8 cellular contexts compared by ENCODE assay signal in genomic region chr3:36700537-36701248, GRCh38.
A peak's percentile ranks its signal among the peaks of the same experiment; 100 is the strongest.
DNase-seq lines count a peak whose midpoint lies in the region; ATAC-seq and TF ChIP-seq lines count a peak whose summit lies in the region.

No MANE protein-coding gene starts in this region.

- H3K9ac ChIP-seq in mammary epithelial cell (ENCODE audit: insufficient read depth, low read length), result no peak overlapping the region

- POLR2A ChIA-PET in AG04450 (lab: Yijun Ruan, JAX), result no interaction called here

- peaks cover 20% of the 10 kb centered on the region for H3K4me1 ChIP-seq in mammary epithelial cell (ENCODE audit: insufficient read depth, low read length)

- ATAC-seq in HG02642 (IDR thresholded peaks at IDR 0.05; ENCODE audit: poor library complexity, unreplicated experiment), result peak; percentile 85

- no TSS peak for BruUV-seq in mammary epithelial cell (replicated peaks; lab: Mats Ljungman, UMichigan)

- DNase-seq in AG04450 (ENCODE audit: low read depth, low spot score), result peak; percentile 54
- DNase-seq in GM13977 (ENCODE audit: low spot score), result peak; percentile 55
- DNase-seq in NAMALWA (ENCODE audit: low spot score), result peak; percentile 79
- peak; percentile 59 for DNase-seq in SIG-M5 treated with dmso at 0.1 percent for 504 hours (lab: John Stamatoyannopoulos, UW; ENCODE audit: unreplicated experiment)
- DNase-seq in mammary epithelial cell, result peak; percentile 50
- DNase-seq in kidney glomerular epithelial cell (lab: John Stamatoyannopoulos, UW), result peak; percentile 67
- DNase-seq in stimulated activated CD8-positive, alpha-beta memory T cell treated with anti-CD3 and anti-CD28 coated beads, Interleukin-2, amount 100 ng/mL, for 48 hours (ENCODE audit: low read depth in 2 of 2), result peak; percentile 9 to 16

- 0% methylated on average over 3 of the region's 3 CpGs for WGBS in mammary epithelial cell (ENCODE audit: low coverage, missing lambda C conversion rate)

- H3K4me3 ChIP-seq in AG04450 (ENCODE audit: low read depth, low read length) (no peak overlapping the region), mammary epithelial cell (replicated peaks in 1 of 3; ENCODE audit: insufficient read depth in 1 of 3, low read depth in 2 of 3, low read length in 3 of 3) (no peak overlapping the region)

- in situ Hi-C loops in GM13977 (cut with MboI; ENCODE audit: low pct_unique_long_range_greater_than_20kb, low sequenced_read_pairs, unreplicated experiment) (loop anchor here (25.0 kb wide), 1 partner anchor 738 kb away; no protein-coding TSS in a partner anchor), mammary epithelial cell (cut with MboI; ENCODE audit: low sequenced_read_pairs in 2 of 2) (loop anchor here (5.0 to 25.0 kb wide), 5 partner anchors 106 to 738 kb away; no protein-coding TSS in a partner anchor)

- H3K9me3 ChIP-seq in AG04450 (ENCODE audit: control insufficient read depth, insufficient read depth, low read length) (no peaks in the 10 kb centered on the region; the same call in 1 of the 2 replicates), mammary epithelial cell (replicated peaks; ENCODE audit: insufficient read depth, low read length) (no peaks in the 10 kb centered on the region)

- H3K27ac ChIP-seq in AG04450 (ENCODE audit: low read depth, low read length), result no peak overlapping the region
- no peak overlapping the region for H3K27ac ChIP-seq in mammary epithelial cell (ENCODE audit: insufficient read depth, low read depth, low read length)

- TF ChIP-seq CTCF in AG04450 (IDR thresholded peaks at IDR 0.05; ENCODE audit: low read depth, low read length) (peak; percentile 96), GM13977 (IDR thresholded peaks at IDR 0.05; ENCODE audit: extremely low read depth, insufficient read depth, missing control alignments) (peak; percentile 87), mammary epithelial cell (conservative IDR thresholded peaks at IDR 0.05 in 1 of 2, IDR thresholded peaks at IDR 0.05 in 1 of 2; ENCODE audit: extremely low read depth in 1 of 2, insufficient read depth in 1 of 2, low read depth in 1 of 2, low read length in 2 of 2) (peak; percentile 91 to 93)

- H3K79me2 ChIP-seq in mammary epithelial cell (ENCODE audit: insufficient read depth, low read length), result no peaks in the 10 kb centered on the region

- H4K20me1 ChIP-seq in mammary epithelial cell (ENCODE audit: insufficient read depth, low read length), result no peaks in the 10 kb centered on the region

- H3K4me2 ChIP-seq in mammary epithelial cell (ENCODE audit: insufficient read depth, low read depth, low read length), result no peak overlapping the region

- intact Hi-C loops in mammary epithelial cell (cut with micrococcal nuclease), result loop anchor here (1.0 to 2.0 kb wide), 5 partner anchors 108 to 734 kb away; no protein-coding TSS in a partner anchor

- dilution Hi-C loops in mammary epithelial cell (cut with HindIII; ENCODE audit: low sequenced_read_pairs), result no loop called here

- CTCF ChIA-PET in AG04450 (lab: Charles Lee), result interaction anchor here (0.5 to 2.9 kb wide), 17 partner anchors 21 to 1486 kb away, joined by 3 to 45 read pairs (median 4); no protein-coding TSS in a partner anchor
- CTCF ChIA-PET in mammary epithelial cell (lab: Charles Lee; ENCODE audit: low non-redundant PET), result interaction anchor here (0.6 kb wide), 1 partner anchor 85 kb away, joined by 3 read pairs; no protein-coding TSS in a partner anchor

- H3K36me3 ChIP-seq in mammary epithelial cell (ENCODE audit: insufficient read depth, low read length), result no peaks in the 10 kb centered on the region

- H3K27me3 ChIP-seq in AG04450 (ENCODE audit: control insufficient read depth, insufficient read depth, low read length), result no peaks in the 10 kb centered on the region
- H3K27me3 ChIP-seq in mammary epithelial cell (ENCODE audit: insufficient read depth, low read length), result no peaks in the 10 kb centered on the region

- H2AFZ ChIP-seq in mammary epithelial cell (ENCODE audit: low read depth, low read length), result no peak overlapping the region

Comparison
In these comparisons a context has a peak if more than half of its experiments do, and no peak if none do; other contexts are left out.
1. DNase-seq: peak in every context shown above with its lines; median percentile 79 in NAMALWA; 67 in kidney glomerular epithelial cell; 59 in SIG-M5 treated with dmso at 0.1 percent for 504 hours; 55 in GM13977; 54 in AG04450; 50 in mammary epithelial cell; 12 in stimulated activated CD8-positive, alpha-beta memory T cell treated with anti-CD3 and anti-CD28 coated beads, Interleukin-2, amount 100 ng/mL, for 48 hours.